13 cellular contexts compared by ENCODE assay signal in the genomic region with DNA sequence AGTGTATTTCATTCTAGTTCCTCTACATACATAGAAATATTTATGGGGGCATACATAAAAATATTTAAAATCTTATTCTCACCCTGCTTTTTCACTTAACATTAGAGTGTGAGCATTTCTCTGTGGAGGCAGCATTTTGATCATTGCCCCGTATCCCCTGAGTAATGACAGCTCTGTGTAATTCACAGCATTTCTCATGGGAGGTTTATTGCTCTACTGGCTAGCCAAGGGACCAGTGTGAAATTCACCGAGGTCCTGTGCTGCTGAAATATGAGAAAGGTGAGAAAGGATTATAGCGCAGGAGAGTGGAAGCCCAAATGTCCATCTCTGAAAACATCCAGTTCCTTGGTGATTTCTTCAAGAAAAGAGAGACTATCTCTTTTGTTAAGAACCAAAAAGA. TPM values are rescaled to one million over a fixed set of nuclear protein-coding genes. Genes with fewer than 3 reads are reported as not detected.
DNase-seq lines count a peak whose midpoint lies in the region; ATAC-seq and TF ChIP-seq lines count a peak whose summit lies in the region.
"Had no signal": no experiment of that assay in that cellular context is flagged by ENCODE, and none has a peak within 500 bp of the region (broad histone marks: within the 10 kb centered on the region; RNA-seq: fewer than 3 reads in every experiment).

No MANE protein-coding gene starts in this region.

- H2BK120ac ChIP-seq in mesenchymal stem cell (ENCODE audit: low read depth, low read length) = no peak overlapping the region

- no peak overlapping the region for H4K91ac ChIP-seq in mesenchymal stem cell (ENCODE audit: low read length)

- H2BK12ac ChIP-seq in mesenchymal stem cell (ENCODE audit: low read length in 2 of 2) = no peak overlapping the region

- WGBS in mesenchymal stem cell = 32% methylated on average over 3 of the region's 3 CpGs
- WGBS in thyroid gland, 2 donors = 69 to 73% methylated on average over 3 of the region's 3 CpGs

- H3K4me1 ChIP-seq in mesenchymal stem cell (ENCODE audit: control insufficient read depth, insufficient read depth, low read depth, low read length) (peaks cover 4% of the 10 kb centered on the region), thyroid gland (peaks cover 52 to 64% of the 10 kb centered on the region in 2 donors), OCI-LY7 (ENCODE audit: insufficient read depth, low read length, poor library complexity, severe bottlenecking) (no peaks in the 10 kb centered on the region)

- H2BK15ac ChIP-seq in mesenchymal stem cell (ENCODE audit: low read depth, poor library complexity, severe bottlenecking) = no peak overlapping the region

- TF ChIP-seq CTCF in brain microvascular endothelial cell (IDR thresholded peaks at IDR 0.05; ENCODE audit: low read depth, low read length, missing control alignments) (no peak), thyroid gland (IDR thresholded peaks at IDR 0.05) (no peak), OCI-LY7 (conservative IDR thresholded peaks at IDR 0.05; ENCODE audit: low read length) (no peak)

- no peaks in the 10 kb centered on the region for H3K79me1 ChIP-seq in mesenchymal stem cell (replicated peaks; ENCODE audit: low read length, poor library complexity, severe bottlenecking)

- H3K18ac ChIP-seq in mesenchymal stem cell (ENCODE audit: low read depth in 1 of 2, low read length in 2 of 2) = peak overlapping the region in 1 of 2 experiments; percentile 66

- H3K23ac ChIP-seq in mesenchymal stem cell (ENCODE audit: low read length in 2 of 2) = no peak overlapping the region

- H3K4me3 ChIP-seq in brain microvascular endothelial cell (ENCODE audit: low read depth, low read length) (no peak overlapping the region), mesenchymal stem cell (ENCODE audit: insufficient read depth in 1 of 2, low read depth in 1 of 2, low read length in 2 of 2) (peak overlapping the region in 1 of 2 experiments; percentile 14), thyroid gland (replicated peaks in 1 of 3) (no peak overlapping the region), OCI-LY7 (ENCODE audit: low read depth, low read length, poor library complexity, severe bottlenecking) (no peak overlapping the region)
- H3K4me3 ChIP-seq: SJCRH30, testis had no signal

- no TSS peak for BruUV-seq in OCI-LY7 (replicated peaks; lab: Mats Ljungman, UMichigan)

- H2AFZ ChIP-seq in mesenchymal stem cell (ENCODE audit: low read depth, low read length) = no peak overlapping the region
- no peak overlapping the region for H2AFZ ChIP-seq in OCI-LY7 (ENCODE audit: low read length)

- no peaks in the 10 kb centered on the region for H3K79me2 ChIP-seq in OCI-LY7 (ENCODE audit: insufficient read depth, low read depth, low read length)

- H4K8ac ChIP-seq in mesenchymal stem cell (ENCODE audit: low read length) = peak overlapping the region; percentile 35

- in situ Hi-C loops in brain microvascular endothelial cell (cut with HindIII; ENCODE audit: low pct_ligation_motif_present, low sequenced_read_pairs) = no loop called here

- no peak overlapping the region for H2AK5ac ChIP-seq in mesenchymal stem cell (ENCODE audit: low read length, severe bottlenecking)

- TF ChIP-seq POLR2A in thyroid gland (IDR thresholded peaks at IDR 0.05) = no peak

- peak overlapping the region; percentile 70 for H3K9ac ChIP-seq in mesenchymal stem cell (ENCODE audit: low read length)

- H3K27me3 ChIP-seq in brain microvascular endothelial cell (replicated peaks) (no peaks in the 10 kb centered on the region), mesenchymal stem cell (ENCODE audit: control insufficient read depth in 1 of 2, insufficient read depth in 1 of 2, low read length in 2 of 2) (no peaks in the 10 kb centered on the region), thyroid gland (no peaks in the 10 kb centered on the region)
- H3K27me3 ChIP-seq: SJCRH30, testis had no signal

- intact Hi-C loops in thyroid gland (cut with DNase I) (no loop called here), OCI-LY7 (cut with micrococcal nuclease; ENCODE audit: unreplicated experiment) (no loop called here)

- H3K4me2 ChIP-seq in mesenchymal stem cell (ENCODE audit: low read length, poor library complexity, severe bottlenecking) (peak overlapping the region; percentile 11), OCI-LY7 (ENCODE audit: low read length) (no peak overlapping the region)

- no peak overlapping the region for H3K14ac ChIP-seq in mesenchymal stem cell (ENCODE audit: low read length in 2 of 2)

- no peaks in the 10 kb centered on the region for H3K9me3 ChIP-seq in mesenchymal stem cell (ENCODE audit: control insufficient read depth, low read length)
- no peaks in the 10 kb centered on the region for H3K9me3 ChIP-seq in thyroid gland
- H3K9me3 ChIP-seq in OCI-LY7 (ENCODE audit: low read length) = no peaks in the 10 kb centered on the region
- H3K9me3 ChIP-seq: SJCRH30, testis had no signal

- POLR2A ChIA-PET in OCI-LY7 (lab: Charles Lee) = interaction anchor here (0.7 kb wide), 1 partner anchor 433 kb away, joined by 3 read pairs; no protein-coding TSS in a partner anchor

- peak overlapping the region; percentile 70 for H2BK5ac ChIP-seq in mesenchymal stem cell (ENCODE audit: low read depth, low read length, poor library complexity, severe bottlenecking)

- no peaks in the 10 kb centered on the region for H3K36me3 ChIP-seq in brain microvascular endothelial cell (replicated peaks)
- H3K36me3 ChIP-seq in mesenchymal stem cell (ENCODE audit: control insufficient read depth in 1 of 2, insufficient read depth in 2 of 2, low read depth in 1 of 2, low read length in 2 of 2) = no peaks in the 10 kb centered on the region
- no peaks in the 10 kb centered on the region for H3K36me3 ChIP-seq in thyroid gland
- no peaks in the 10 kb centered on the region for H3K36me3 ChIP-seq in OCI-LY7 (ENCODE audit: insufficient read depth, low read length)
- H3K36me3 ChIP-seq: SJCRH30 had no signal

- DNase-seq in M059J (ENCODE audit: low read depth) (peak; percentile 53), brain microvascular endothelial cell (no peak), mesenchymal stem cell (no peak), thyroid gland (no peak), OCI-LY7 (ENCODE audit: low spot score) (no peak)
- DNase-seq: activated CD4-positive, alpha-beta memory T cell treated with anti-CD3 and anti-CD28 coated beads, Interleukin-2, amount 10 ng/mL, durations not matched to agents 7 days and 5 days; NCI-H1930; NCI-H774; testis had no signal

- peak overlapping the region; percentile 90 for H3K27ac ChIP-seq in brain microvascular endothelial cell
- H3K27ac ChIP-seq in mesenchymal stem cell (ENCODE audit: low read length, poor library complexity, severe bottlenecking) = peak overlapping the region; percentile 91
- peak overlapping the region; percentile 6 to 85 (median 69) for H3K27ac ChIP-seq in thyroid gland
- no peak overlapping the region for H3K27ac ChIP-seq in OCI-LY7 (ENCODE audit: low read depth, low read length, poor library complexity, severe bottlenecking)
- H3K27ac ChIP-seq: SJCRH30 had no signal

- no peak for ATAC-seq in HG03135 (IDR thresholded peaks at IDR 0.05; ENCODE audit: unreplicated experiment)
- no peak for ATAC-seq in GM21737 (IDR thresholded peaks at IDR 0.05; ENCODE audit: unreplicated experiment)

- H3K4ac ChIP-seq in mesenchymal stem cell (ENCODE audit: low read depth in 1 of 2, low read length in 2 of 2) = no peak overlapping the region

- CTCF ChIA-PET in OCI-LY7 (lab: Charles Lee; ENCODE audit: unreplicated experiment) = no interaction called here

- no peaks in the 10 kb centered on the region for H4K20me1 ChIP-seq in OCI-LY7 (ENCODE audit: insufficient read depth, low read length)

- H3K9me2 ChIP-seq in OCI-LY7 (ENCODE audit: insufficient read depth, low read length) = no peaks in the 10 kb centered on the region

RNA-seq across cellular contexts. Expression of gene PDGFC, which starts 22.9 kb away (rescaled TPM):
- total RNA-seq in M059J (2014; rRNA removed; shearing (Covaris generic)) = 88.7 and 162 TPM in 2 replicates
- polyA plus RNA-seq in mesenchymal stem cell (2013, experiment 1 of 2) = 55.8 TPM
- polyA plus RNA-seq in mesenchymal stem cell (2013, experiment 2 of 2) = 55.6 TPM
- total RNA-seq in thyroid gland = 10 to 100 TPM; 28.9 to 34.6 (median 29.9) TPM
- total RNA-seq in OCI-LY7 (2014; rRNA removed; shearing (Covaris generic)) = not detected in 2 replicates
- total RNA-seq in OCI-LY7 (2022) = not detected in 2 replicates
- total RNA-seq: activated CD4-positive, alpha-beta memory T cell treated with anti-CD3 and anti-CD28 coated beads, Interleukin-2, amount 10 ng/mL, durations not matched to agents 7 days and 5 days; activated T-helper 1 cell treated with anti-CD3 and anti-CD28 coated beads, Interleukin-12 subunit alpha, Interleukin-12 subunit beta, Interleukin-2, Interleukin-4 antibody, amounts not matched to agents 30 ng/mL and 10 ng/mL and 1 ng/mL, durations not matched to agents 14 hours and 24 hours and 36 hours had no signal

Comparison
In these comparisons a context has a peak if more than half of its experiments do, and no peak if none do; other contexts are left out.
1. RNA of gene PDGFC, which starts 22.9 kb away (total RNA-seq): 88.7 to 162 TPM in M059J and 28.9 to 34.6 TPM in thyroid gland; not detected in OCI-LY7; every median in the first group is over 10 times any median in the second.